In genomic region chr6:146634022-146634421, GRCh38 we compare ENCODE assay signal across 1 cellular context.
TF ChIP-seq lines count a peak whose summit lies in the region.

No MANE protein-coding gene starts in this region.

TF ChIP-seq in K562, 482 proteins besides CTCF, POLR2A, EP300 and RAD21 (continued from another document):
- peak; percentile 34 for TF ChIP-seq PRDM10 (IDR thresholded peaks at IDR 0.05; ENCODE audit: partially characterized antibody)
- no peak for TF ChIP-seq WHSC1 (IDR thresholded peaks at IDR 0.05; ENCODE audit: low read length)
